22 cellular contexts compared by ENCODE assay signal in genomic region chr1:91400133-91400725, GRCh38. TPM values are rescaled to one million over a fixed set of nuclear protein-coding genes. Genes with fewer than 3 reads are reported as not detected.
DNase-seq lines count a peak whose midpoint lies in the region; ATAC-seq and TF ChIP-seq lines count a peak whose summit lies in the region.
"Had no signal": no experiment of that assay in that cellular context is flagged by ENCODE, and none has a peak within 500 bp of the region (broad histone marks: within the 10 kb centered on the region; RNA-seq: fewer than 3 reads in every experiment).

No MANE protein-coding gene starts in this region.

- H3K9ac ChIP-seq in mammary epithelial cell (ENCODE audit: insufficient read depth, low read length) = no peak overlapping the region
- no peak overlapping the region for H3K9ac ChIP-seq in Loucy (ENCODE audit: low read depth, low read length, poor library complexity, severe bottlenecking)

- H3K4me1 ChIP-seq in mammary epithelial cell (ENCODE audit: insufficient read depth, low read length) (peaks cover 5% of the 10 kb centered on the region), Loucy (ENCODE audit: insufficient read depth, low read length, poor library complexity, severe bottlenecking) (peaks cover 5% of the 10 kb centered on the region)
- H3K4me1 ChIP-seq: foreskin keratinocyte had no signal

- H3K4me3 ChIP-seq in mammary epithelial cell (replicated peaks in 1 of 3; ENCODE audit: insufficient read depth in 1 of 3, low read depth in 2 of 3, low read length in 3 of 3) = no peak overlapping the region
- no peak overlapping the region for H3K4me3 ChIP-seq in Loucy (ENCODE audit: low read length, poor library complexity, severe bottlenecking)
- H3K4me3 ChIP-seq: thoracic aorta had no signal

- H3K79me2 ChIP-seq in mammary epithelial cell (ENCODE audit: insufficient read depth, low read length) = no peaks in the 10 kb centered on the region
- H3K79me2 ChIP-seq in Loucy (ENCODE audit: insufficient read depth, low read length) = no peaks in the 10 kb centered on the region

- intact Hi-C loops in MCF 10A (cut with micrococcal nuclease) (no loop called here), mammary epithelial cell (cut with micrococcal nuclease) (no loop called here)

- dilution Hi-C loops in mammary epithelial cell (cut with HindIII; ENCODE audit: low sequenced_read_pairs) = no loop called here

- peaks cover 4% of the 10 kb centered on the region for H3K27me3 ChIP-seq in mammary epithelial cell (ENCODE audit: insufficient read depth, low read length)
- H3K27me3 ChIP-seq in Loucy (ENCODE audit: insufficient read depth, low read length, poor library complexity, severe bottlenecking) = no peaks in the 10 kb centered on the region

- H3K9me2 ChIP-seq in Loucy (replicated peaks; ENCODE audit: low read depth, low read length) = no peaks in the 10 kb centered on the region

- peaks cover 80% of the 10 kb centered on the region for H3K27me3 Mint-ChIP-seq in MCF 10A (ENCODE audit: insufficient read depth, unreplicated experiment)
- H3K27me3 Mint-ChIP-seq: progenitor cell of endocrine pancreas had no signal

- CTCF ChIA-PET in MCF 10A (lab: Yijun Ruan, JAX) = interaction anchor here (0.6 to 2.3 kb wide), 8 partner anchors 11 to 1448 kb away, joined by 3 to 14 read pairs (median 6); no protein-coding TSS in a partner anchor
- CTCF ChIA-PET in mammary epithelial cell (lab: Charles Lee; ENCODE audit: low non-redundant PET) = no interaction called here

- peak; percentile 13 for DNase-seq in MCF 10A (ENCODE audit: unreplicated experiment)
- no peak for DNase-seq in mammary epithelial cell
- DNase-seq in dermis blood vessel endothelial cell = peak; percentile 5
- DNase-seq in stromal cell of bone marrow (ENCODE audit: low read depth) = peak; percentile 15
- DNase-seq in stimulated activated CD4-positive, alpha-beta T cell treated with anti-CD3 and anti-CD28 coated beads, Interleukin-4, amount 100 ng/mL, for 24 hours = no peak
- DNase-seq: activated CD4-positive, alpha-beta T cell treated with anti-CD3 and anti-CD28 coated beads, Interleukin-2, amount 50 U/mL, for 1 hour; activated CD8-positive, alpha-beta memory T cell treated with anti-CD3 and anti-CD28 coated beads, Interleukin-2, amount 50 U/mL, for 48 hours; anterior cingulate cortex; DMS153; HCEC 1CT; hypothalamus; NCI-H1694 treated with DMSO at 0.1 percent for 48 hours; NCI-H226; nephron progenitor cell; NK-92 treated with Interleukin-12 subunit alpha and Interleukin-12 subunit beta, amount 100 ng/mL, for 24 hours had no signal

- H4K20me1 ChIP-seq in mammary epithelial cell (ENCODE audit: insufficient read depth, low read length) (no peaks in the 10 kb centered on the region), Loucy (ENCODE audit: insufficient read depth, low read length, poor library complexity, severe bottlenecking) (no peaks in the 10 kb centered on the region)

- peaks cover 5% of the 10 kb centered on the region for H3K36me3 Mint-ChIP-seq in MCF 10A (ENCODE audit: insufficient read depth, unreplicated experiment)

- no peak overlapping the region for H3K27ac Mint-ChIP-seq in MCF 10A (ENCODE audit: low read depth, unreplicated experiment)
- H3K27ac Mint-ChIP-seq: nephron progenitor cell, progenitor cell of endocrine pancreas had no signal

- POLR2A ChIA-PET in MCF 10A (lab: Yijun Ruan, JAX) = no interaction called here

- H3K9me3 ChIP-seq in mammary epithelial cell (replicated peaks; ENCODE audit: insufficient read depth, low read length) (no peaks in the 10 kb centered on the region), Loucy (ENCODE audit: insufficient read depth, low read depth, low read length) (no peaks in the 10 kb centered on the region)
- H3K9me3 ChIP-seq: thoracic aorta had no signal

- no peak overlapping the region for H3K4me2 ChIP-seq in mammary epithelial cell (ENCODE audit: insufficient read depth, low read depth, low read length)
- no peak overlapping the region for H3K4me2 ChIP-seq in Loucy (ENCODE audit: low read depth, low read length, poor library complexity, severe bottlenecking)

- WGBS in mammary epithelial cell (ENCODE audit: low coverage, missing lambda C conversion rate) = 75% methylated on average over 6 of the region's 6 CpGs

- no peaks in the 10 kb centered on the region for H3K4me1 Mint-ChIP-seq in MCF 10A (ENCODE audit: insufficient read depth, unreplicated experiment)

- in situ Hi-C loops in mammary epithelial cell (cut with MboI; ENCODE audit: low sequenced_read_pairs in 2 of 2) = no loop called here

- no peak overlapping the region for H3K4me3 Mint-ChIP-seq in MCF 10A (ENCODE audit: unreplicated experiment)
- H3K4me3 Mint-ChIP-seq: nephron progenitor cell had no signal

- no peaks in the 10 kb centered on the region for H3K9me3 Mint-ChIP-seq in MCF 10A (ENCODE audit: unreplicated experiment)
- H3K9me3 Mint-ChIP-seq: nephron progenitor cell had no signal

- no peak for ATAC-seq in GM21423 (IDR thresholded peaks at IDR 0.05; ENCODE audit: unreplicated experiment)
- no peak for ATAC-seq in HG03520 (IDR thresholded peaks at IDR 0.05; ENCODE audit: unreplicated experiment)
- ATAC-seq: foreskin keratinocyte had no signal

- H3K27ac ChIP-seq in mammary epithelial cell (ENCODE audit: insufficient read depth, low read depth, low read length) = no peak overlapping the region
- H3K27ac ChIP-seq: foreskin keratinocyte, thoracic aorta had no signal

- H3F3A ChIP-seq in Loucy (ENCODE audit: low read depth) = no peaks in the 10 kb centered on the region

- no TSS peak for BruUV-seq in MCF 10A (replicated peaks; lab: Mats Ljungman, UMichigan)
- BruUV-seq in mammary epithelial cell (replicated peaks; lab: Mats Ljungman, UMichigan) = no TSS peak

- no peak overlapping the region for H2AFZ ChIP-seq in mammary epithelial cell (ENCODE audit: low read depth, low read length)
- H2AFZ ChIP-seq in Loucy (ENCODE audit: low read length) = 0 out of 2 replicates have a peak overlapping the region, but pooled peaks have one; percentile 48

- TF ChIP-seq CTCF in MCF 10A (IDR thresholded peaks at IDR 0.05; ENCODE audit: unreplicated experiment) (no peak), mammary epithelial cell (conservative IDR thresholded peaks at IDR 0.05 in 1 of 2, IDR thresholded peaks at IDR 0.05 in 1 of 2; ENCODE audit: extremely low read depth in 1 of 2, insufficient read depth in 1 of 2, low read depth in 1 of 2, low read length in 2 of 2) (no peak), Loucy (conservative IDR thresholded peaks at IDR 0.05; ENCODE audit: low read length) (peak; percentile 43)

- H3K36me3 ChIP-seq in mammary epithelial cell (ENCODE audit: insufficient read depth, low read length) (no peaks in the 10 kb centered on the region), Loucy (ENCODE audit: insufficient read depth, low read length) (no peaks in the 10 kb centered on the region)
- H3K36me3 ChIP-seq: thoracic aorta had no signal

RNA-seq across cellular contexts. Expression of gene HFM1, which starts 4.4 kb away (rescaled TPM):
- total RNA-seq in MCF 10A (2022) (not detected in 2 replicates), mammary epithelial cell (under 1 TPM in 1 of 2 donors, not detected in 1; 0.83 TPM), dermis blood vessel endothelial cell (0.14 and 0.51 TPM in 2 replicates)
- polyA plus RNA-seq in mammary epithelial cell = not detected
- polyA minus RNA-seq in mammary epithelial cell = not detected
- total RNA-seq: HT-29 had no signal
- polyA plus RNA-seq: foreskin keratinocyte had no signal

Comparison
In these comparisons a context has a peak if more than half of its experiments do, and no peak if none do; other contexts are left out.
1. DNase-seq: peak in MCF 10A (single experiment), dermis blood vessel endothelial cell (single experiment) and stromal cell of bone marrow (single experiment); none in mammary epithelial cell (single experiment) and stimulated activated CD4-positive, alpha-beta T cell treated with anti-CD3 and anti-CD28 coated beads, Interleukin-4, amount 100 ng/mL, for 24 hours (single experiment).